Comparison of ENCODE assay signal across 8 cellular contexts in genomic region chr9:75087279-75087823, GRCh38. TPM values are rescaled to one million over a fixed set of nuclear protein-coding genes. Genes with fewer than 3 reads are reported as not detected.
DNase-seq lines count a peak whose midpoint lies in the region; TF ChIP-seq lines count a peak whose summit lies in the region.

No MANE protein-coding gene starts in this region.

- peak overlapping the region; percentile 86 for H3K27ac ChIP-seq in fibroblast of lung (ENCODE audit: insufficient read depth, low read length)

- DNase-seq in NCI-H510A treated with DMSO at 0.1 percent for 48 hours (lab: John Stamatoyannopoulos, UW) (peak; percentile 80), NCI-H510A (lab: John Stamatoyannopoulos, UW) (no peak), HEK293T (ENCODE audit: extremely low spot score) (peak; percentile 18), NCI-H2107 treated with DMSO at 0.1 percent for 48 hours (lab: John Stamatoyannopoulos, UW; ENCODE audit: unreplicated experiment) (peak; percentile 10), activated T-cell treated with anti-CD3 and anti-CD28 coated beads for 4 hours (peak; percentile 30), fibroblast of lung (ENCODE audit: low read depth in 2 of 2) (peak; percentile 52 to 62), GOT3 (lab: John Stamatoyannopoulos, UW) (no peak)

- no peak for TF ChIP-seq CTCF in fibroblast of lung (conservative IDR thresholded peaks at IDR 0.05 in 1 of 2, IDR thresholded peaks at IDR 0.05 in 1 of 2; ENCODE audit: low read depth in 1 of 2, low read length in 2 of 2)

- H3K79me2 ChIP-seq in fibroblast of lung (ENCODE audit: control insufficient read depth, insufficient read depth, low read length): peaks cover 25% of the 10 kb centered on the region

- peak overlapping the region; percentile 86 for H3K9ac ChIP-seq in fibroblast of lung (ENCODE audit: insufficient read depth, low read length)

- no peaks in the 10 kb centered on the region for H4K20me1 ChIP-seq in fibroblast of lung (ENCODE audit: control insufficient read depth, extremely low read depth, insufficient read depth, low read length)

- H3K4me1 ChIP-seq in fibroblast of lung (ENCODE audit: control insufficient read depth, extremely low read depth, insufficient read depth, low read length) (peaks cover 5% of the 10 kb centered on the region), neuron (ENCODE audit: insufficient read depth, low read length) (peaks cover 14% of the 10 kb centered on the region)

- H3K4me3 ChIP-seq in fibroblast of lung (replicated peaks in 1 of 4; ENCODE audit: control extremely low read depth in 1 of 4, insufficient read depth in 1 of 4, low read depth in 3 of 4, low read length in 4 of 4): peak overlapping the region; percentile 83 to 93 (median 86)
- peak overlapping the region; percentile 89 for H3K4me3 ChIP-seq in neuron (ENCODE audit: low read length)

- no peaks in the 10 kb centered on the region for H3K9me3 ChIP-seq in fibroblast of lung (ENCODE audit: control insufficient read depth, insufficient read depth, low read depth, low read length)
- H3K9me3 ChIP-seq in neuron (ENCODE audit: low read length): peaks cover 2% of the 10 kb centered on the region

- H3K36me3 ChIP-seq in fibroblast of lung (ENCODE audit: control insufficient read depth, insufficient read depth, low read length) (peaks cover 3% of the 10 kb centered on the region), neuron (ENCODE audit: insufficient read depth, low read length) (no peaks in the 10 kb centered on the region)

- peak overlapping the region; percentile 88 for H2AFZ ChIP-seq in fibroblast of lung (ENCODE audit: low read length)
- peak overlapping the region; percentile 99 for H2AFZ ChIP-seq in neuron (ENCODE audit: low read depth, low read length)

- peak overlapping the region; percentile 84 for H3K4me2 ChIP-seq in fibroblast of lung (ENCODE audit: extremely low read depth, insufficient read depth, low read length)

- POLR2A ChIA-PET in HEK293T (lab: Yijun Ruan, JAX): no interaction called here

- CTCF ChIA-PET in HEK293T (lab: Yijun Ruan, JAX): interaction anchor here (1.4 kb wide), 1 partner anchor 310 kb away, joined by 3 read pairs; no protein-coding TSS in a partner anchor

- H3K27me3 ChIP-seq in fibroblast of lung (ENCODE audit: control insufficient read depth, insufficient read depth, low read length): no peaks in the 10 kb centered on the region
- H3K27me3 ChIP-seq in neuron (ENCODE audit: insufficient read depth, low read length): no peaks in the 10 kb centered on the region

TF ChIP-seq in HEK293T, 16 proteins besides CTCF, POLR2A, EP300 and RAD21:
- TF ChIP-seq, protein P1, sequence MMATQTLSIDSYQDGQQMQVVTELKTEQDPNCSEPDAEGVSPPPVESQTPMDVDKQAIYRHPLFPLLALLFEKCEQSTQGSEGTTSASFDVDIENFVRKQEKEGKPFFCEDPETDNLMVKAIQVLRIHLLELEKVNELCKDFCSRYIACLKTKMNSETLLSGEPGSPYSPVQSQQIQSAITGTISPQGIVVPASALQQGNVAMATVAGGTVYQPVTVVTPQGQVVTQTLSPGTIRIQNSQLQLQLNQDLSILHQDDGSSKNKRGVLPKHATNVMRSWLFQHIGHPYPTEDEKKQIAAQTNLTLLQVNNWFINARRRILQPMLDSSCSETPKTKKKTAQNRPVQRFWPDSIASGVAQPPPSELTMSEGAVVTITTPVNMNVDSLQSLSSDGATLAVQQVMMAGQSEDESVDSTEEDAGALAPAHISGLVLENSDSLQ (IDR thresholded peaks at IDR 0.05): peak; percentile 24; the same call in 1 of the 2 replicates
- 0 out of 2 replicates have a peak, but pooled peaks have one; percentile 26 for TF ChIP-seq L3MBTL2 (conservative IDR thresholded peaks at IDR 0.05)
- TF ChIP-seq BHLHE40 (IDR thresholded peaks at IDR 0.05; ENCODE audit: borderline replicate concordance): no peak
TF ChIP-seq in HEK293T: peak in this region for 2.

RNA-seq across cellular contexts. Expression of gene NMRK1, which starts 0.6 kb away (rescaled TPM):
- total RNA-seq in fibroblast of lung: 21.1 and 33.9 TPM in 2 replicates
- 16.0 and 19.4 TPM in 2 replicates for polyA plus RNA-seq in fibroblast of lung
- 14.6 and 15.5 TPM in 2 replicates for polyA plus RNA-seq in fibroblast of lung (2012)
- 0.43 and 3.9 TPM in 2 replicates for polyA minus RNA-seq in fibroblast of lung (ENCODE audit: low replicate concordance)

RNA-seq across cellular contexts. Expression of gene OSTF1, which starts 1.0 kb away (rescaled TPM):
- 33.6 and 49.9 TPM in 2 replicates for total RNA-seq in fibroblast of lung
- polyA plus RNA-seq in fibroblast of lung: 36.0 and 48.4 TPM in 2 replicates
- polyA plus RNA-seq in fibroblast of lung (2012): 42.3 and 52.7 TPM in 2 replicates
- polyA minus RNA-seq in fibroblast of lung (ENCODE audit: low replicate concordance): 2.9 and 6.8 TPM in 2 replicates

RNA-seq across cellular contexts. Expression of gene CARNMT1, which starts 59.3 kb away (rescaled TPM):
- total RNA-seq in fibroblast of lung: 21.3 and 23.0 TPM in 2 replicates
- 13.5 and 23.2 TPM in 2 replicates for polyA plus RNA-seq in fibroblast of lung
- 9.0 and 12.1 TPM in 2 replicates for polyA plus RNA-seq in fibroblast of lung (2012)
- 0.94 and 2.0 TPM in 2 replicates for polyA minus RNA-seq in fibroblast of lung (ENCODE audit: low replicate concordance)

Comparison
In these comparisons a context has a peak if more than half of its experiments do, and no peak if none do; other contexts are left out.
1. DNase-seq: peak in NCI-H510A treated with DMSO at 0.1 percent for 48 hours (single experiment), HEK293T (single experiment), NCI-H2107 treated with DMSO at 0.1 percent for 48 hours (single experiment), activated T-cell treated with anti-CD3 and anti-CD28 coated beads for 4 hours (single experiment) and fibroblast of lung (2 of 2); none in NCI-H510A (single experiment) and GOT3 (single experiment).